ENCODE assay signal across 8 cellular contexts in genomic region chr19:58326914-58327726, GRCh38. TPM values are rescaled to one million over a fixed set of nuclear protein-coding genes. Genes with fewer than 3 reads are reported as not detected.
A peak's percentile ranks its signal among the peaks of the same experiment; 100 is the strongest.
DNase-seq lines count a peak whose midpoint lies in the region; ATAC-seq and FAIRE-seq lines count a peak whose summit lies in the region.

Gene ZSCAN22, plus strand, starts transcription at chr19:58326994. Its CDS starts 7,809 bp downstream, at chr19:58334803.

- no peak within 1 kb of the TSS for H3K27ac Mint-ChIP-seq in T-cell

- no peak within 1 kb of the TSS for H3K4me3 Mint-ChIP-seq in T-cell

- WGBS in right cardiac atrium, result under 1% methylated on average over 62 of the region's 62 CpGs

- H3K27ac ChIP-seq in angular gyrus (ENCODE audit: low read depth, low read length) (peak within 1 kb of the TSS; percentile 84), right cardiac atrium (ENCODE audit: low read length) (peak within 1 kb of the TSS; percentile 83)

- H3K9me3 Mint-ChIP-seq in T-cell, result no peaks in the 10 kb centered on the region

- H3K4me3 ChIP-seq in right cardiac atrium (ENCODE audit: low read length), result peak within 1 kb of the TSS; percentile 73

- DNase-seq in NCI-H146 (lab: John Stamatoyannopoulos, UW) (peak; percentile 99), T-cell (peak; percentile 71 to 93 (median 86)), right cardiac atrium (peak; percentile 98 to 99 (median 98)), pulmonary artery endothelial cell (ENCODE audit: low read depth, low spot score) (peak; percentile 88), urothelium cell line (ENCODE audit: low spot score) (peak; percentile 94)

- intact Hi-C loops in right cardiac atrium (cut with DNase I), result no loop called here

- no peaks in the 10 kb centered on the region for H3K27me3 ChIP-seq in right cardiac atrium (ENCODE audit: control insufficient read depth, insufficient read depth)

- H3K27me3 Mint-ChIP-seq in T-cell, result no peaks in the 10 kb centered on the region

- no peaks in the 10 kb centered on the region for H3K4me1 ChIP-seq in right cardiac atrium (ENCODE audit: control insufficient read depth, insufficient read depth, low read length)

- ATAC-seq in GM18498 (IDR thresholded peaks at IDR 0.05; ENCODE audit: unreplicated experiment) (peak; percentile 88), HG02870 (IDR thresholded peaks at IDR 0.05; ENCODE audit: unreplicated experiment) (peak; percentile 89), T-cell (replicated peaks in 1 of 4) (peak; percentile 94 to 97 (median 95)), right cardiac atrium (peak; percentile 98)

- peaks cover 2 to 9% (median 7%) of the 10 kb centered on the region in 3 donors for H3K4me1 Mint-ChIP-seq in T-cell

- CTCF ChIA-PET in T-cell (lab: Charles Lee), result interaction anchor here in 1 of 2 donors (0.6 to 1.2 kb wide), 5 partner anchors 18 to 138 kb away, joined by 3 to 7 read pairs (median 3); partner anchors contain the start of gene ERVK3-1

- POLR2A ChIA-PET in T-cell (lab: Charles Lee), result interaction anchor here (0.5 to 1.0 kb wide), 4 partner anchors 21 to 55 kb away, joined by 3 to 7 read pairs (median 4); partner anchors contain the start of gene ERVK3-1 (in 1 of the 2)

- peaks cover 6% of the 10 kb centered on the region for H3K36me3 Mint-ChIP-seq in T-cell

- H3K9me3 ChIP-seq in right cardiac atrium (ENCODE audit: control insufficient read depth, low read length), result no peaks in the 10 kb centered on the region

- FAIRE-seq in urothelium cell line (lab: Jason Lieb, UNC), result peak; percentile 93

RNA-seq across cellular contexts. Expression of gene ZSCAN22, which starts in this region (rescaled TPM):
- total RNA-seq in T-cell (1 to 10 TPM; 1.9 to 6.9 (median 6.2) TPM), right cardiac atrium (1 to 10 TPM; 1.4 to 2.1 (median 1.9) TPM), pulmonary artery endothelial cell (1.8 and 3.2 TPM in 2 replicates)
- 0.79 TPM for polyA plus RNA-seq in right cardiac atrium

Comparison
In these comparisons a context has a peak if more than half of its experiments do, and no peak if none do; other contexts are left out.
1. Peak in every context shown above with its lines: DNase-seq, ATAC-seq, H3K4me3 ChIP-seq and H3K27ac ChIP-seq.